In genomic region chr11:129372609-129373488, GRCh38 we compare ENCODE assay signal across 10 cellular contexts. TPM values are rescaled to one million over a fixed set of nuclear protein-coding genes. Genes with fewer than 3 reads are reported as not detected.
DNase-seq lines count a peak whose midpoint lies in the region; ATAC-seq, FAIRE-seq and TF ChIP-seq lines count a peak whose summit lies in the region.
"Had no signal": no experiment of that assay in that cellular context is flagged by ENCODE, and none has a peak within 500 bp of the region (broad histone marks: within the 10 kb centered on the region; RNA-seq: fewer than 3 reads in every experiment).

No MANE protein-coding gene starts in this region.

- no peaks in the 10 kb centered on the region for H3K9me3 Mint-ChIP-seq in naive B cell

- peak overlapping the region; percentile 74 for H3K4me3 ChIP-seq in A673 (ENCODE audit: low read depth, low read length, poor library complexity, severe bottlenecking)
- H3K4me3 ChIP-seq in HUES48 (ENCODE audit: low read depth, low read length), result peak overlapping the region; percentile 57
- peak overlapping the region; percentile 50 to 74 for H3K4me3 ChIP-seq in duodenal mucosa (ENCODE audit: low read depth in 1 of 2, low read length in 2 of 2)

- peaks cover 61 to 90% (median 89%) of the 10 kb centered on the region in 3 donors for H3K27me3 Mint-ChIP-seq in naive B cell

- CTCF ChIA-PET in A673 (lab: Charles Lee), result interaction anchor here (1.2 kb wide), 1 partner anchor 171 kb away, joined by 3 read pairs; no protein-coding TSS in a partner anchor

- peaks cover 0 to 13% of the 10 kb centered on the region in 2 donors for H3K36me3 Mint-ChIP-seq in naive B cell

- intact Hi-C loops in A673 (cut with micrococcal nuclease; ENCODE audit: unreplicated experiment), result no loop called here

- H3K9ac ChIP-seq in HUES48 (ENCODE audit: low read depth, low read length), result no peak overlapping the region
- no peak overlapping the region for H3K9ac ChIP-seq in duodenal mucosa (ENCODE audit: low read depth in 1 of 2, low read length in 2 of 2)

- POLR2A ChIA-PET in A673 (lab: Charles Lee; ENCODE audit: low non-redundant PET), result no interaction called here

- H3K36me3 ChIP-seq in A673 (ENCODE audit: insufficient read depth, low read length, poor library complexity, severe bottlenecking) (no peaks in the 10 kb centered on the region), HUES48 (ENCODE audit: control insufficient read depth, insufficient read depth, low read length) (no peaks in the 10 kb centered on the region), duodenal mucosa (ENCODE audit: control insufficient read depth in 1 of 2, insufficient read depth in 2 of 2, low read length in 2 of 2) (no peaks in the 10 kb centered on the region)

- no TSS peak for BruUV-seq in A673 (replicated peaks; lab: Mats Ljungman, UMichigan)

- no peak for FAIRE-seq in HTR-8/SVneo (lab: Jason Lieb, UNC)

- ATAC-seq in naive B cell (ENCODE audit: low read depth in 2 of 2) (no peak), HG02610 (IDR thresholded peaks at IDR 0.05; ENCODE audit: unreplicated experiment) (no peak)

- peaks cover 22 to 39% (median 36%) of the 10 kb centered on the region in 3 donors for H3K4me1 Mint-ChIP-seq in naive B cell

- TF ChIP-seq CTCF in A673 (conservative IDR thresholded peaks at IDR 0.05; ENCODE audit: low read depth, low read length), result no peak

- H3K4me3 Mint-ChIP-seq in naive B cell, result peak overlapping the region in 7 of 8 donors; percentile 12 to 79 (median 64)

- no peak overlapping the region for H3K27ac Mint-ChIP-seq in naive B cell

- H3K27me3 ChIP-seq in A673 (replicated peaks; ENCODE audit: insufficient read depth, low read depth, low read length, poor library complexity) (no peaks in the 10 kb centered on the region), HUES48 (ENCODE audit: control insufficient read depth, insufficient read depth, low read length) (peaks cover 98% of the 10 kb centered on the region), duodenal mucosa (ENCODE audit: control insufficient read depth in 1 of 2, insufficient read depth in 2 of 2, low read length in 2 of 2) (peaks cover 6 to 19% of the 10 kb centered on the region in 2 donors)

- H3K4me1 ChIP-seq in A673 (ENCODE audit: insufficient read depth, low read length, poor library complexity, severe bottlenecking) (peaks cover 59% of the 10 kb centered on the region), HUES48 (ENCODE audit: control insufficient read depth, insufficient read depth, low read length) (peaks cover 10% of the 10 kb centered on the region), duodenal mucosa (ENCODE audit: control insufficient read depth in 1 of 2, insufficient read depth in 2 of 2, low read length in 2 of 2) (peaks cover 8 to 11% of the 10 kb centered on the region in 2 donors)

- H3K27ac ChIP-seq in A673 (ENCODE audit: low read depth, low read length, poor library complexity, severe bottlenecking), result no peak overlapping the region
- H3K27ac ChIP-seq in HUES48 (ENCODE audit: low read depth, low read length), result no peak overlapping the region
- H3K27ac ChIP-seq in duodenal mucosa (ENCODE audit: low read depth, low read length), result no peak overlapping the region

- DNase-seq in A673 (ENCODE audit: low spot score) (no peak), naive B cell (no peak), HTR-8/SVneo (ENCODE audit: insufficient read length, low spot score) (no peak), HPDE6-E6E7 (ENCODE audit: extremely low spot score) (no peak)
- no peak for DNase-seq in stimulated activated naive CD4-positive, alpha-beta T cell treated with Interleukin-2 at 50 U/mL for 16 hours (lab: John Stamatoyannopoulos, UW)
- DNase-seq: GDM1, NCI-H510A treated with DMSO at 0.1 percent for 48 hours had no signal

- H3K9me3 ChIP-seq in A673 (ENCODE audit: low read depth, low read length, poor library complexity, severe bottlenecking) (no peaks in the 10 kb centered on the region), HUES48 (ENCODE audit: control insufficient read depth, insufficient read depth, low read length) (no peaks in the 10 kb centered on the region), duodenal mucosa (ENCODE audit: control insufficient read depth in 1 of 2, low read length in 2 of 2) (no peaks in the 10 kb centered on the region)

RNA-seq across cellular contexts. Expression of gene BARX2, which starts 2.8 kb away (rescaled TPM):
- 36.4 and 43.0 TPM in 2 replicates for total RNA-seq in A673 (2021)
- not detected for polyA plus RNA-seq in naive B cell (ENCODE audit: low read depth in 6 of 6)
